15 cellular contexts compared by ENCODE assay signal in genomic region chr1:32948905-32949304, GRCh38. TPM values are rescaled to one million over a fixed set of nuclear protein-coding genes. Genes with fewer than 3 reads are reported as not detected.
DNase-seq lines count a peak whose midpoint lies in the region; ATAC-seq, FAIRE-seq and TF ChIP-seq lines count a peak whose summit lies in the region.
"Had no signal": no experiment of that assay in that cellular context is flagged by ENCODE, and none has a peak within 500 bp of the region (broad histone marks: within the 10 kb centered on the region; RNA-seq: fewer than 3 reads in every experiment).

No MANE protein-coding gene starts in this region.

- H3K27ac Mint-ChIP-seq in endodermal cell, result no peak overlapping the region

- H3K9ac ChIP-seq in endodermal cell (ENCODE audit: extremely low read depth, low read length, poor library complexity, severe bottlenecking), result no peak overlapping the region

- H3K4me3 ChIP-seq in endodermal cell (ENCODE audit: low read length), result peak overlapping the region; percentile 16
- no peak overlapping the region for H3K4me3 ChIP-seq in mucosa of descending colon
- no peak overlapping the region for H3K4me3 ChIP-seq in urinary bladder (ENCODE audit: low read depth, low read length)
- no peak overlapping the region for H3K4me3 ChIP-seq in SJCRH30

- H3K9me3 ChIP-seq in endodermal cell (ENCODE audit: control insufficient read depth, low read length) (no peaks in the 10 kb centered on the region), mucosa of descending colon (no peaks in the 10 kb centered on the region), SJCRH30 (replicated peaks) (no peaks in the 10 kb centered on the region)

- no peak for FAIRE-seq in HTR-8/SVneo (lab: Jason Lieb, UNC)
- FAIRE-seq: D721Med had no signal

- H3K4me3 Mint-ChIP-seq in endodermal cell, result peak overlapping the region; percentile 18

- H3K4me1 ChIP-seq in endodermal cell (ENCODE audit: control insufficient read depth, insufficient read depth, low read length), result peaks cover 10% of the 10 kb centered on the region
- H3K4me1 ChIP-seq in mucosa of descending colon (ENCODE audit: low read depth), result peaks cover 30% of the 10 kb centered on the region
- no peaks in the 10 kb centered on the region for H3K4me1 ChIP-seq in urinary bladder (ENCODE audit: insufficient read depth)
- H3K4me1 ChIP-seq in SJCRH30, result no peaks in the 10 kb centered on the region

- WGBS in endodermal cell (ENCODE audit: insufficient coverage in 1 of 2, insufficient read length in 1 of 2), 2 experiments, result 67 to 76% methylated on average over 1 of the region's 1 CpG
- 39% methylated on average over 1 of the region's 1 CpG for WGBS in urinary bladder

- peaks cover 23% of the 10 kb centered on the region for H3K4me1 Mint-ChIP-seq in endodermal cell

- H3K27ac ChIP-seq in endodermal cell (ENCODE audit: low read depth, low read length), result no peak overlapping the region
- peak overlapping the region; percentile 59 for H3K27ac ChIP-seq in urinary bladder (ENCODE audit: low read depth)
- no peak overlapping the region for H3K27ac ChIP-seq in SJCRH30

- peaks cover 46% of the 10 kb centered on the region for H3K36me3 Mint-ChIP-seq in endodermal cell (ENCODE audit: low read depth)

- H3K36me3 ChIP-seq in endodermal cell (ENCODE audit: control insufficient read depth, insufficient read depth, low read length), result peaks cover 46% of the 10 kb centered on the region
- peaks cover 8% of the 10 kb centered on the region for H3K36me3 ChIP-seq in mucosa of descending colon (ENCODE audit: low read depth)
- H3K36me3 ChIP-seq in urinary bladder (ENCODE audit: insufficient read depth), result no peaks in the 10 kb centered on the region
- H3K36me3 ChIP-seq in SJCRH30, result peaks cover 8% of the 10 kb centered on the region; the same call in 1 of the 2 replicates

- ATAC-seq in mucosa of descending colon, result peak; percentile 95

- no peaks in the 10 kb centered on the region for H3K27me3 ChIP-seq in endodermal cell (ENCODE audit: control insufficient read depth, insufficient read depth, low read length, poor library complexity, severe bottlenecking)
- H3K27me3 ChIP-seq in SJCRH30, result no peaks in the 10 kb centered on the region

- TF ChIP-seq CTCF in endodermal cell (conservative IDR thresholded peaks at IDR 0.05) (no peak), mucosa of descending colon (IDR thresholded peaks at IDR 0.05) (no peak)

- no peaks in the 10 kb centered on the region for H3K9me3 Mint-ChIP-seq in endodermal cell

- H3K27me3 Mint-ChIP-seq in endodermal cell (ENCODE audit: insufficient read depth), result no peaks in the 10 kb centered on the region

- intact Hi-C loops in mucosa of descending colon (cut with DNase I, micrococcal nuclease), result no loop called here

- DNase-seq in M059J (ENCODE audit: low read depth) (peak; percentile 31), endodermal cell (no peak), mucosa of descending colon (no peak), SJCRH30 (no peak), D341Med (ENCODE audit: low spot score) (no peak), HTR-8/SVneo (ENCODE audit: insufficient read length, low spot score) (no peak)
- DNase-seq: activated CD4-positive, alpha-beta T cell treated with anti-CD3 and anti-CD28 coated beads, Interleukin-2, amount 50 U/mL, for 48 hours; cerebellar nuclear complex; foreskin melanocyte; left ventricle myocardium superior; OCI-M1; stimulated activated CD4-positive, alpha-beta T cell treated with anti-CD3 and anti-CD28 coated beads, Interleukin-4, amount 100 ng/mL, for 24 hours; T-helper 2 cell had no signal

RNA-seq across cellular contexts. Expression of gene RNF19B, which starts 15.7 kb away (rescaled TPM):
- total RNA-seq in M059J (2014; rRNA removed; shearing (Covaris generic)), result 9.0 and 11.9 TPM in 2 replicates
- total RNA-seq in endodermal cell, result 10 to 100 TPM; 17.8 TPM
- 13.1 TPM for polyA plus RNA-seq in endodermal cell (2013, experiment 1 of 2)
- 12.7 TPM for polyA plus RNA-seq in endodermal cell (2013, experiment 2 of 2)
- total RNA-seq in mucosa of descending colon, result 10 to 100 TPM; 51.5 to 74.9 (median 68.0) TPM
- 8.7 TPM for total RNA-seq in urinary bladder
- polyA plus RNA-seq in urinary bladder, result 15.0 TPM
- 10.5 and 10.9 TPM in 2 replicates for total RNA-seq in SJCRH30 (2014; rRNA removed; shearing (Covaris generic))

RNA-seq across cellular contexts. Expression of gene TMEM54, which starts 47.7 kb away (rescaled TPM):
- total RNA-seq in M059J (2014; rRNA removed; shearing (Covaris generic)), result 68.7 and 94.8 TPM in 2 replicates
- total RNA-seq in endodermal cell, result 10 to 100 TPM in 1 of 2 donors, 1 to 10 TPM in 1; 8.6 to 12.3 TPM
- 5.8 TPM for polyA plus RNA-seq in endodermal cell (2013, experiment 1 of 2)
- polyA plus RNA-seq in endodermal cell (2013, experiment 2 of 2), result 5.7 TPM
- total RNA-seq in mucosa of descending colon, result 100 to 1,000 TPM; 426 to 995 (median 483) TPM
- 12.8 TPM for total RNA-seq in urinary bladder
- 67.8 TPM for polyA plus RNA-seq in urinary bladder
- total RNA-seq in SJCRH30 (2014; rRNA removed; shearing (Covaris generic)), result 17.6 and 18.6 TPM in 2 replicates
